Comparison of ENCODE assay signal across 1 cellular context in the genomic region with DNA sequence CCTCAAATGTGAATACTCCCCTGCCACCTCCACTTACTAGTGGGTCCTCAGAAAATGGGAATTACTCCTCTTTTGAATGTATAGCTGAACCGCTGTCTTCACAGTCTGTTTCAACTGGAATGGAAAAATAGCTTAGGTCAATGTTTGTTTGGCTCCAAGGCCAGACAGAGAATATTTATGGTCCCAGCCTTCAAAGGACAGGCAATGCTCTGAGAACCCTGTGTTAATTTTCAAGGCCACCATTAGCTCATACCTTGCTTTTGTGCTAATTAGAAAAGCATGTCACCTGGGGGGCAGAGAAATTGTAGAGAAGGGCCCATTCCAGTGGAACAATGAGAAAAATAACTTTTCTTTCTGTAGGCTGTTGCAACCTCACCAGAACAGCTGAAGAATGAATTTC.
TF ChIP-seq lines count a peak whose summit lies in the region.

No MANE protein-coding gene starts in this region.

TF ChIP-seq in IMR-90, 13 proteins besides CTCF, POLR2A, EP300 and RAD21 (continued from another document):
- TF ChIP-seq, protein P1, sequence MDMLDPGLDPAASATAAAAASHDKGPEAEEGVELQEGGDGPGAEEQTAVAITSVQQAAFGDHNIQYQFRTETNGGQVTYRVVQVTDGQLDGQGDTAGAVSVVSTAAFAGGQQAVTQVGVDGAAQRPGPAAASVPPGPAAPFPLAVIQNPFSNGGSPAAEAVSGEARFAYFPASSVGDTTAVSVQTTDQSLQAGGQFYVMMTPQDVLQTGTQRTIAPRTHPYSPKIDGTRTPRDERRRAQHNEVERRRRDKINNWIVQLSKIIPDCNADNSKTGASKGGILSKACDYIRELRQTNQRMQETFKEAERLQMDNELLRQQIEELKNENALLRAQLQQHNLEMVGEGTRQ (IDR thresholded peaks at IDR 0.05; ENCODE audit: low read depth, low read length): no peak
- TF ChIP-seq BHLHE40 (IDR thresholded peaks at IDR 0.05; ENCODE audit: low read depth, low read length) (no peak), CHD1 (IDR thresholded peaks at IDR 0.05; ENCODE audit: low read depth, low read length) (no peak), RFX5 (IDR thresholded peaks at IDR 0.05; ENCODE audit: low read depth, low read length) (no peak), MAZ (IDR thresholded peaks at IDR 0.05; ENCODE audit: borderline replicate concordance, low read depth, low read length) (no peak), NFE2L2 (IDR thresholded peaks at IDR 0.05; ENCODE audit: low read depth, low read length) (no peak)
